8 cellular contexts compared by ENCODE assay signal in the genomic region with DNA sequence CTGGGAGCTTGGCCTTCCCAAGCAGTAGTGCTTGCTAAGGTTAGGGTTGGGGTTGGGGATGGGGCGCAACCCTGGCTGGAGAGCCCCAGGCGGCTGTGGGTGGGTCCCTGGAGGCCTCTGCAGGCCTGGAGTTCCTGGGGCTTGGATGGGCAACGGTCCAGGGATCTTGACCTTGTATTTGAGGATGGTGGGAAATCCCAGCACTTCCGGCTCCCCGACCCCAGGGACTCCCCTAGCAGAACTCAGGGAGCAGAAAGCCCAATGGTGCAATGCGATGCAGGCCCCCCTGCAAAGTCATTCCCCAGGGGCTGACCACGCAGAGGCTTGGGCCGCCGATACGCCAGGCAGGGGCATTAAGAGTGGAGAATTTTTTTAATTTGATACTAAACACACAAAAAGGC. TPM values are rescaled to one million over a fixed set of nuclear protein-coding genes. Genes with fewer than 3 reads are reported as not detected.
A peak's percentile ranks its signal among the peaks of the same experiment; 100 is the strongest.
DNase-seq lines count a peak whose midpoint lies in the region; ATAC-seq and TF ChIP-seq lines count a peak whose summit lies in the region.

No MANE protein-coding gene starts in this region.

- H3K9me3 Mint-ChIP-seq in CD14-positive monocyte: peaks cover 0 to 6% (median 2%) of the 10 kb centered on the region in 7 donors

- ATAC-seq in Panc1: no peak
- no peak for ATAC-seq in HG02798 (IDR thresholded peaks at IDR 0.05; ENCODE audit: poor library complexity, unreplicated experiment)

- no peaks in the 10 kb centered on the region for H3K27me3 ChIP-seq in Panc1 (ENCODE audit: control insufficient read depth, insufficient read depth, low read length)
- H3K27me3 ChIP-seq in neural cell (ENCODE audit: insufficient read depth, low read depth, low read length): peaks cover 28% of the 10 kb centered on the region

- H3K9ac ChIP-seq in neural cell (ENCODE audit: low read length): peak overlapping the region; percentile 92

- H3K36me3 Mint-ChIP-seq in CD14-positive monocyte: no peaks in the 10 kb centered on the region

- H3K4me2 ChIP-seq in neural cell (ENCODE audit: low read length): peak overlapping the region; percentile 94

- DNase-seq in CD14-positive monocyte (ENCODE audit: low spot score): no peak
- DNase-seq in Panc1 (ENCODE audit: low read depth, low spot score): no peak
- no peak for DNase-seq in epithelial cell of prostate (ENCODE audit: low read depth, low spot score)
- no peak for DNase-seq in DMS53 (lab: John Stamatoyannopoulos, UW)
- DNase-seq in SHP77 treated with DMSO at 0.1 percent for 48 hours (lab: John Stamatoyannopoulos, UW): no peak
- no peak for DNase-seq in DMS79 treated with DMSO at 0.1 percent for 48 hours (lab: John Stamatoyannopoulos, UW)

- TF ChIP-seq RAD21 in neural cell (conservative IDR thresholded peaks at IDR 0.05): no peak

- intact Hi-C loops in CD14-positive monocyte (cut with micrococcal nuclease) (loop anchor here in 1 of 2 donors (5.0 to 10.0 kb wide), 2 partner anchors 52 to 320 kb away; no protein-coding TSS in a partner anchor), Panc1 (cut with micrococcal nuclease; ENCODE audit: unreplicated experiment) (loop anchor here (10.0 kb wide), 1 partner anchor 320 kb away; no protein-coding TSS in a partner anchor)

- no peak for TF ChIP-seq EP300 in neural cell (conservative IDR thresholded peaks at IDR 0.05; ENCODE audit: poor library complexity, severe bottlenecking)

- in situ Hi-C loops in Panc1 (cut with HindIII; ENCODE audit: low pct_unique_long_range_greater_than_20kb, low sequenced_read_pairs): no loop called here

- no peaks in the 10 kb centered on the region for H3K36me3 ChIP-seq in Panc1 (ENCODE audit: control insufficient read depth, insufficient read depth, low read length)
- H3K36me3 ChIP-seq in neural cell (ENCODE audit: insufficient read depth, low read length): no peaks in the 10 kb centered on the region

- H3K4me3 ChIP-seq in Panc1 (ENCODE audit: low read depth in 2 of 2, low read length in 2 of 2) (peak overlapping the region; percentile 57 to 77), neural cell (ENCODE audit: low read length) (peak overlapping the region; percentile 89)

- peak overlapping the region; percentile 83 to 90 for H3K4me3 Mint-ChIP-seq in CD14-positive monocyte

- H3K4me1 Mint-ChIP-seq in CD14-positive monocyte: peaks cover 25% of the 10 kb centered on the region

- H3K27me3 Mint-ChIP-seq in CD14-positive monocyte (ENCODE audit: low read depth in 3 of 3): peaks cover 17 to 24% (median 20%) of the 10 kb centered on the region in 3 donors

- no peaks in the 10 kb centered on the region for H3K79me2 ChIP-seq in neural cell (replicated peaks; ENCODE audit: insufficient read depth, low read length)

- POLR2A ChIA-PET in Panc1 (lab: Charles Lee): no interaction called here

- CTCF ChIA-PET in Panc1 (lab: Charles Lee): no interaction called here

- peak overlapping the region; percentile 84 for H3K27ac ChIP-seq in Panc1 (ENCODE audit: low read length)
- peak overlapping the region; percentile 73 for H3K27ac ChIP-seq in epithelial cell of prostate
- H3K27ac ChIP-seq in neural cell (ENCODE audit: low read length): peak overlapping the region; percentile 62

- TF ChIP-seq CTCF in CD14-positive monocyte (IDR thresholded peaks at IDR 0.05) (no peak), Panc1 (IDR thresholded peaks at IDR 0.05) (no peak), neural cell (IDR thresholded peaks at IDR 0.05; ENCODE audit: poor library complexity, severe bottlenecking) (no peak)

- H3K9me2 ChIP-seq in neural cell (ENCODE audit: insufficient read depth, low read length): no peaks in the 10 kb centered on the region

- no TSS peak for BruUV-seq in Panc1 (replicated peaks; lab: Mats Ljungman, UMichigan)

- peak overlapping the region in 6 of 7 donors; percentile 45 to 85 (median 82) for H3K27ac Mint-ChIP-seq in CD14-positive monocyte

- H3K9me3 ChIP-seq in Panc1 (ENCODE audit: control insufficient read depth, insufficient read depth, low read depth, low read length): no peaks in the 10 kb centered on the region
- H3K9me3 ChIP-seq in neural cell (ENCODE audit: low read length): no peaks in the 10 kb centered on the region

- H3K4me1 ChIP-seq in Panc1 (ENCODE audit: control insufficient read depth, insufficient read depth, low read length): peaks cover 14% of the 10 kb centered on the region

- peak overlapping the region; percentile 76 for H2AFZ ChIP-seq in neural cell (ENCODE audit: low read depth, low read length)

- no peaks in the 10 kb centered on the region for H4K20me1 ChIP-seq in neural cell (ENCODE audit: insufficient read depth)

- no peaks in the 10 kb centered on the region for H3F3A ChIP-seq in neural cell (ENCODE audit: insufficient read depth, low read length, poor library complexity, severe bottlenecking)

TF ChIP-seq in neural cell, 6 proteins besides CTCF, POLR2A, EP300 and RAD21:
- TF ChIP-seq REST (IDR thresholded peaks at IDR 0.05; ENCODE audit: borderline replicate concordance) (peak; percentile 19), POLR2AphosphoS5 (IDR thresholded peaks at IDR 0.05) (no peak)

RNA-seq across cellular contexts. Expression of gene MLPH, which starts 12.5 kb away (rescaled TPM):
- polyA plus RNA-seq in CD14-positive monocyte (not detected), neural cell (not detected in 2 replicates)
- total RNA-seq in Panc1 (2021; ENCODE audit: unreplicated experiment): 60.2 TPM
- polyA plus RNA-seq in Panc1 (2012; ENCODE audit: insufficient read length): 42.9 TPM
- not detected in 2 replicates for polyA minus RNA-seq in neural cell
